ENCODE assay signal across 8 cellular contexts in the genomic region with DNA sequence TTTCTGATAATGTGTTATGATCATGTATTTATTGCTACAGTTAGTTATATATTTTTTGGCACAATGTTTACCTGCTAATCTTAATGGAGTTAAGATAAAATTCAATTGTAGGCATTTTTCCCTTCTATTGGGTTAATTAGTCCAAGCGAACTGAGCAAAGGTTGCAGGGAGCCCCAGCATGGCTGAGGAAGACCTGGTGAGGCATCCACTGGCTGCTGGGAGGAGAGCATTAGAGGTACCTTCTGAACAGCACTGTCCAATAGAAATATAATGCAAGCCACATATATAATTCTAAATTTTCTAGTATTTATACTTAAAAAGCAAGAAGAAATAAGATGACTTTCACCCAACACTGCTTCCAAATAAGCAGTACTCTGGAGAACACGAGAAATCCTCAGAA. TPM values are rescaled to one million over a fixed set of nuclear protein-coding genes. Genes with fewer than 3 reads are reported as not detected.
DNase-seq lines count a peak whose midpoint lies in the region; ATAC-seq, FAIRE-seq and TF ChIP-seq lines count a peak whose summit lies in the region.

No MANE protein-coding gene starts in this region.

- peak overlapping the region; percentile 80 for H3K9ac ChIP-seq in HepG2 (ENCODE audit: insufficient read depth, low read depth, low read length)

- H3K4me1 Mint-ChIP-seq in activated naive CD8-positive, alpha-beta T cell treated with anti-CD3 and anti-CD28 coated beads for 36 hours, result peaks cover 17% of the 10 kb centered on the region

- peak overlapping the region; percentile 88 for H3K4me2 ChIP-seq in HepG2 (ENCODE audit: low read depth, low read length)

- no peaks in the 10 kb centered on the region for H4K20me1 ChIP-seq in HepG2 (ENCODE audit: insufficient read depth, low read length)

- in situ Hi-C loops in HepG2 (cut with HindIII; ENCODE audit: extremely low pct_ligation_motif_present, low pct_unique_long_range_greater_than_20kb), result loop anchor here (25.0 kb wide), 1 partner anchor 615 kb away; no protein-coding TSS in a partner anchor

- H3K9me3 Mint-ChIP-seq in activated naive CD8-positive, alpha-beta T cell treated with anti-CD3 and anti-CD28 coated beads for 36 hours, result no peaks in the 10 kb centered on the region

- DNase-seq in AG04449 (ENCODE audit: low read depth, low spot score) (no peak), H7 (no peak), HepG2 (ENCODE audit: low spot score) (no peak), uterus (no peak)
- DNase-seq in activated naive CD8-positive, alpha-beta T cell treated with anti-CD3 and anti-CD28 coated beads for 36 hours, result no peak
- DNase-seq in activated effector memory CD4-positive, alpha-beta T cell treated with Interleukin-2 at 50 U/mL for 16 hours, result no peak

- no peak for FAIRE-seq in HepG2 (lab: Jason Lieb, UNC)

- H3K36me3 ChIP-seq in H7 (replicated peaks; ENCODE audit: control insufficient read depth, insufficient read depth, low read length), result no peaks in the 10 kb centered on the region
- no peaks in the 10 kb centered on the region; a peak in 1 of 5 replicates for H3K36me3 ChIP-seq in HepG2 (replicated peaks in 1 of 2; ENCODE audit: control insufficient read depth in 1 of 2, insufficient read depth in 2 of 2, low read length in 2 of 2)
- H3K36me3 ChIP-seq in uterus, result no peaks in the 10 kb centered on the region

- 8% methylated on average over 2 of the region's 2 CpGs for whole genome bisulfite sequencing in HepG2 (ENCODE audit: low lambda C conversion rate)

- no peak for TF ChIP-seq CTCF in AG04449 (IDR thresholded peaks at IDR 0.05; ENCODE audit: insufficient read depth, low read length, missing control alignments)
- TF ChIP-seq CTCF in HepG2 (CRISPR knock-in tag; IDR thresholded peaks at IDR 0.05), result no peak
- TF ChIP-seq CTCF in uterus (IDR thresholded peaks at IDR 0.05), result no peak

- peaks cover 9% of the 10 kb centered on the region for H3K36me3 Mint-ChIP-seq in activated naive CD8-positive, alpha-beta T cell treated with anti-CD3 and anti-CD28 coated beads for 36 hours

- peak overlapping the region; percentile 79 for H2AFZ ChIP-seq in HepG2 (ENCODE audit: low read length)

- TF ChIP-seq EP300 in HepG2 (IDR thresholded peaks at IDR 0.05; ENCODE audit: low read depth in 2 of 2, low read length in 2 of 2) (no peak), HepG2 (CRISPR knock-in tag; IDR thresholded peaks at IDR 0.05; ENCODE audit: borderline replicate concordance) (no peak)

- peaks cover 14% of the 10 kb centered on the region for H3K27me3 Mint-ChIP-seq in activated naive CD8-positive, alpha-beta T cell treated with anti-CD3 and anti-CD28 coated beads for 36 hours

- peak overlapping the region; percentile 87 for H3K27ac Mint-ChIP-seq in activated naive CD8-positive, alpha-beta T cell treated with anti-CD3 and anti-CD28 coated beads for 36 hours

- H3K27ac ChIP-seq in HepG2 (ENCODE audit: extremely low read length, insufficient read depth, low read length) (peak overlapping the region; percentile 77), uterus (peak overlapping the region; percentile 79 to 85)

- CTCF ChIA-PET in AG04449 (lab: Yijun Ruan, JAX) (interaction anchor here (1.0 to 1.5 kb wide), 4 partner anchors 10 to 57 kb away, joined by 3 to 6 read pairs (median 3); partner anchors contain the start of gene TMEM126B), HepG2 (lab: Yijun Ruan, JAX; ENCODE audit: low intra/inter-chr PET ratio, low total read pairs) (no interaction called here)

- POLR2A ChIA-PET in AG04449 (lab: Yijun Ruan, JAX) (interaction anchor here (0.7 to 1.8 kb wide), 2 partner anchors 13 to 19 kb away, joined by 3 to 14 read pairs; partner anchors contain the start of genes DLG2 and TMEM126B), HepG2 (lab: Yijun Ruan, JAX) (interaction anchor here (0.7 to 5.7 kb wide), 8 partner anchors 10 to 655 kb away, joined by 3 to 112 read pairs (median 4); partner anchors contain the start of genes CREBZF, DLG2, HIKESHI and PICALM)

- H3K27me3 ChIP-seq in H7 (ENCODE audit: control insufficient read depth, insufficient read depth, low read length) (no peaks in the 10 kb centered on the region), HepG2 (ENCODE audit: control insufficient read depth in 1 of 2, insufficient read depth in 2 of 2, low read length in 2 of 2) (no peaks in the 10 kb centered on the region; a peak in 1 of 5 replicates), uterus (no peaks in the 10 kb centered on the region)

- no TSS peak for BruUV-seq in HepG2 (replicated peaks; lab: Mats Ljungman, UMichigan)

- H3K9me3 ChIP-seq in HepG2 (ENCODE audit: low read length), result no peaks in the 10 kb centered on the region
- no peaks in the 10 kb centered on the region for H3K9me3 ChIP-seq in uterus

- intact Hi-C loops in HepG2 (cut with micrococcal nuclease; ENCODE audit: unreplicated experiment), result loop anchor here (1.0 kb wide), 1 partner anchor 19 kb away; the partner anchor contains the start of gene TMEM126B
- intact Hi-C loops in uterus (cut with DNase I; ENCODE audit: low total_unique reads), result no loop called here

- peaks cover 18% of the 10 kb centered on the region for H3K4me1 ChIP-seq in HepG2 (ENCODE audit: insufficient read depth, low read length)
- H3K4me1 ChIP-seq in uterus, result peaks cover 0 to 3% of the 10 kb centered on the region in 2 donors

- H3K4me3 Mint-ChIP-seq in activated naive CD8-positive, alpha-beta T cell treated with anti-CD3 and anti-CD28 coated beads for 36 hours, result peak overlapping the region; percentile 90

- no peak for TF ChIP-seq RAD21 in HepG2 (CRISPR knock-in tag; IDR thresholded peaks at IDR 0.05)

- ATAC-seq in HepG2 (peak; percentile 26), HG03139 (IDR thresholded peaks at IDR 0.05; ENCODE audit: unreplicated experiment) (no peak), GM19397 (IDR thresholded peaks at IDR 0.05; ENCODE audit: unreplicated experiment) (no peak)

- peaks cover 17% of the 10 kb centered on the region for H3K79me2 ChIP-seq in HepG2 (ENCODE audit: insufficient read depth, low read length)

- TF ChIP-seq POLR2A in HepG2 (IDR thresholded peaks at IDR 0.05; ENCODE audit: insufficient read depth in 1 of 2, low read depth in 2 of 2, low read length in 2 of 2) (no peak), uterus (IDR thresholded peaks at IDR 0.05) (no peak)

- H3K4me3 ChIP-seq in AG04449 (ENCODE audit: low read depth, low read length) (peak overlapping the region; percentile 76), H7 (ENCODE audit: insufficient read depth, low read depth, low read length) (peak overlapping the region; percentile 71), HepG2 (replicated peaks in 1 of 3; ENCODE audit: insufficient read depth in 1 of 3, low read depth in 2 of 3, low read length in 3 of 3) (peak overlapping the region; percentile 81 to 83 (median 82)), uterus (peak overlapping the region; percentile 63 to 74)

RNA-seq across cellular contexts. Expression of gene TMEM126A, which starts 0.7 kb away (rescaled TPM):
- 28.0 and 31.6 TPM in 2 replicates for total RNA-seq in H7 (2014; rRNA removed; shearing (Covaris generic))
- 10 to 100 TPM; 53.7 to 55.9 TPM for total RNA-seq in activated naive CD8-positive, alpha-beta T cell treated with anti-CD3 and anti-CD28 coated beads for 36 hours
- total RNA-seq in HepG2 (2016; rRNA removed; fragmentation: Illumina TruSeq; extraction: Trizol) (66.9 and 68.7 TPM in 2 replicates), uterus (10 to 100 TPM in 3 of 4 donors, 1 to 10 TPM in 1; 7.9 to 16.3 (median 12.5) TPM)
- 70.9 and 83.3 TPM in 2 replicates for total RNA-seq in HepG2 (2016; cell fraction: cytosol; rRNA removed; fragmentation: Illumina TruSeq; extraction: Trizol; ENCODE audit: low read depth)
- 67.5 and 67.8 TPM in 2 replicates for total RNA-seq in HepG2 (2016; cell fraction: insoluble cytoplasmic fraction; rRNA removed; fragmentation: Illumina TruSeq; extraction: Trizol)
- 63.9 and 68.2 TPM in 2 replicates for total RNA-seq in HepG2 (2016; cell fraction: membrane; rRNA removed; fragmentation: Illumina TruSeq; extraction: Trizol)
- total RNA-seq in HepG2 (2016; cell fraction: nucleus; rRNA removed; fragmentation: Illumina TruSeq; extraction: Trizol), result 33.4 and 36.6 TPM in 2 replicates
- polyA plus RNA-seq in HepG2 (2011; rRNA removed), result 33.8 and 59.5 TPM in 2 replicates
- polyA plus RNA-seq in HepG2 (2011; cell fraction: cytosol; rRNA removed), result 21.4 and 31.6 TPM in 2 replicates
- 6.2 and 6.7 TPM in 2 replicates for polyA plus RNA-seq in HepG2 (2011; cell fraction: nucleus; rRNA removed)
- polyA plus RNA-seq in HepG2 (2012), result 29.2 and 35.7 TPM in 2 replicates
- polyA plus RNA-seq in HepG2 (2016; cell fraction: cytosol; fragmentation: Illumina TruSeq; extraction: Trizol; ENCODE audit: low read depth), result 69.5 and 78.7 TPM in 2 replicates
- 48.7 and 55.1 TPM in 2 replicates for polyA plus RNA-seq in HepG2 (2016; cell fraction: insoluble cytoplasmic fraction; fragmentation: Illumina TruSeq; extraction: Trizol; ENCODE audit: low read depth)
- 51.3 and 53.8 TPM in 2 replicates for polyA plus RNA-seq in HepG2 (2016; cell fraction: membrane; fragmentation: Illumina TruSeq; extraction: Trizol; ENCODE audit: low read depth)
- polyA plus RNA-seq in HepG2 (2016; cell fraction: nucleus; fragmentation: Illumina TruSeq; extraction: Trizol; ENCODE audit: insufficient read depth, low read depth), result 45.8 and 47.6 TPM in 2 replicates
- polyA minus RNA-seq in HepG2 (2011; rRNA and poly(A)+ RNA removed; ENCODE audit: low replicate concordance), result 9.7 and 17.8 TPM in 2 replicates
- polyA minus RNA-seq in HepG2 (2011; cell fraction: cytosol; rRNA and poly(A)+ RNA removed), result 3.4 and 4.2 TPM in 2 replicates
- 6.8 and 10.1 TPM in 2 replicates for polyA minus RNA-seq in HepG2 (2011; cell fraction: nucleus; rRNA and poly(A)+ RNA removed)

RNA-seq across cellular contexts. Expression of gene CREBZF, which starts 17.9 kb away (rescaled TPM):
- total RNA-seq in H7 (2014; rRNA removed; shearing (Covaris generic)), result 34.7 and 48.8 TPM in 2 replicates
- total RNA-seq in activated naive CD8-positive, alpha-beta T cell treated with anti-CD3 and anti-CD28 coated beads for 36 hours, result 10 to 100 TPM; 38.1 to 38.4 TPM
- 17.2 and 43.1 TPM in 2 replicates for total RNA-seq in HepG2 (2016; rRNA removed; fragmentation: Illumina TruSeq; extraction: Trizol)
- 3.9 and 5.1 TPM in 2 replicates for total RNA-seq in HepG2 (2016; cell fraction: cytosol; rRNA removed; fragmentation: Illumina TruSeq; extraction: Trizol; ENCODE audit: low read depth)
- 17.1 and 41.7 TPM in 2 replicates for total RNA-seq in HepG2 (2016; cell fraction: insoluble cytoplasmic fraction; rRNA removed; fragmentation: Illumina TruSeq; extraction: Trizol)
- 8.8 and 10.3 TPM in 2 replicates for total RNA-seq in HepG2 (2016; cell fraction: membrane; rRNA removed; fragmentation: Illumina TruSeq; extraction: Trizol)
- total RNA-seq in HepG2 (2016; cell fraction: nucleus; rRNA removed; fragmentation: Illumina TruSeq; extraction: Trizol), result 113 and 114 TPM in 2 replicates
- polyA plus RNA-seq in HepG2 (2011; rRNA removed), result 30.6 and 31.1 TPM in 2 replicates
- polyA plus RNA-seq in HepG2 (2011; cell fraction: cytosol; rRNA removed), result 9.3 and 10.4 TPM in 2 replicates
- 173 and 179 TPM in 2 replicates for polyA plus RNA-seq in HepG2 (2011; cell fraction: nucleus; rRNA removed)
- 30.0 and 33.9 TPM in 2 replicates for polyA plus RNA-seq in HepG2 (2012)
- polyA plus RNA-seq in HepG2 (2016; cell fraction: cytosol; fragmentation: Illumina TruSeq; extraction: Trizol; ENCODE audit: low read depth), result 1.7 and 3.1 TPM in 2 replicates
- polyA plus RNA-seq in HepG2 (2016; cell fraction: insoluble cytoplasmic fraction; fragmentation: Illumina TruSeq; extraction: Trizol; ENCODE audit: low read depth), result 17.0 and 19.9 TPM in 2 replicates
- 4.9 and 6.4 TPM in 2 replicates for polyA plus RNA-seq in HepG2 (2016; cell fraction: membrane; fragmentation: Illumina TruSeq; extraction: Trizol; ENCODE audit: low read depth)
- 164 and 170 TPM in 2 replicates for polyA plus RNA-seq in HepG2 (2016; cell fraction: nucleus; fragmentation: Illumina TruSeq; extraction: Trizol; ENCODE audit: insufficient read depth, low read depth)
- polyA minus RNA-seq in HepG2 (2011; rRNA and poly(A)+ RNA removed; ENCODE audit: low replicate concordance), result 15.7 and 25.6 TPM in 2 replicates
- 8.6 and 12.7 TPM in 2 replicates for polyA minus RNA-seq in HepG2 (2011; cell fraction: cytosol; rRNA and poly(A)+ RNA removed)
- 144 and 161 TPM in 2 replicates for polyA minus RNA-seq in HepG2 (2011; cell fraction: nucleus; rRNA and poly(A)+ RNA removed)
- total RNA-seq in uterus, result 100 to 1,000 TPM in 2 of 4 donors, 10 to 100 TPM in 2; 77.7 to 133 (median 99.9) TPM

RNA-seq across cellular contexts. Expression of gene TMEM126B, which starts 18.7 kb away (rescaled TPM):
- total RNA-seq in H7 (2014; rRNA removed; shearing (Covaris generic)), result 61.3 and 64.2 TPM in 2 replicates
- 10 to 100 TPM; 67.2 to 68.5 TPM for total RNA-seq in activated naive CD8-positive, alpha-beta T cell treated with anti-CD3 and anti-CD28 coated beads for 36 hours
- total RNA-seq in HepG2 (2016; rRNA removed; fragmentation: Illumina TruSeq; extraction: Trizol) (54.8 and 81.8 TPM in 2 replicates), uterus (100 to 1,000 TPM in 1 of 4 donors, 10 to 100 TPM in 3; 36.5 to 119 (median 57.9) TPM)
- total RNA-seq in HepG2 (2016; cell fraction: cytosol; rRNA removed; fragmentation: Illumina TruSeq; extraction: Trizol; ENCODE audit: low read depth), result 21.5 and 24.8 TPM in 2 replicates
- 56.1 and 83.6 TPM in 2 replicates for total RNA-seq in HepG2 (2016; cell fraction: insoluble cytoplasmic fraction; rRNA removed; fragmentation: Illumina TruSeq; extraction: Trizol)
- total RNA-seq in HepG2 (2016; cell fraction: membrane; rRNA removed; fragmentation: Illumina TruSeq; extraction: Trizol), result 45.7 and 58.4 TPM in 2 replicates
- total RNA-seq in HepG2 (2016; cell fraction: nucleus; rRNA removed; fragmentation: Illumina TruSeq; extraction: Trizol), result 31.7 and 35.5 TPM in 2 replicates
- polyA plus RNA-seq in HepG2 (2011; rRNA removed), result 26.2 and 33.6 TPM in 2 replicates
- 14.0 and 25.9 TPM in 2 replicates for polyA plus RNA-seq in HepG2 (2011; cell fraction: cytosol; rRNA removed)
- 18.3 and 25.6 TPM in 2 replicates for polyA plus RNA-seq in HepG2 (2011; cell fraction: nucleus; rRNA removed)
- polyA plus RNA-seq in HepG2 (2012), result 35.0 and 42.8 TPM in 2 replicates
- 29.0 and 34.2 TPM in 2 replicates for polyA plus RNA-seq in HepG2 (2016; cell fraction: cytosol; fragmentation: Illumina TruSeq; extraction: Trizol; ENCODE audit: low read depth)
- polyA plus RNA-seq in HepG2 (2016; cell fraction: insoluble cytoplasmic fraction; fragmentation: Illumina TruSeq; extraction: Trizol; ENCODE audit: low read depth), result 85.8 and 101 TPM in 2 replicates
- 52.1 and 54.7 TPM in 2 replicates for polyA plus RNA-seq in HepG2 (2016; cell fraction: membrane; fragmentation: Illumina TruSeq; extraction: Trizol; ENCODE audit: low read depth)
- polyA plus RNA-seq in HepG2 (2016; cell fraction: nucleus; fragmentation: Illumina TruSeq; extraction: Trizol; ENCODE audit: insufficient read depth, low read depth), result 54.1 and 62.9 TPM in 2 replicates
- polyA minus RNA-seq in HepG2 (2011; rRNA and poly(A)+ RNA removed; ENCODE audit: low replicate concordance), result 4.8 and 14.2 TPM in 2 replicates
- 7.8 and 8.5 TPM in 2 replicates for polyA minus RNA-seq in HepG2 (2011; cell fraction: cytosol; rRNA and poly(A)+ RNA removed)
- 17.3 and 18.0 TPM in 2 replicates for polyA minus RNA-seq in HepG2 (2011; cell fraction: nucleus; rRNA and poly(A)+ RNA removed)

RNA-seq across cellular contexts. Expression of gene DLG2, which starts 19.9 kb away (rescaled TPM):
- total RNA-seq in H7 (2014; rRNA removed; shearing (Covaris generic)), result 1.8 and 3.3 TPM in 2 replicates
- total RNA-seq in activated naive CD8-positive, alpha-beta T cell treated with anti-CD3 and anti-CD28 coated beads for 36 hours, result 1 to 10 TPM; 1.7 to 1.9 TPM
- total RNA-seq in HepG2 (2016; rRNA removed; fragmentation: Illumina TruSeq; extraction: Trizol) (1.0 and 1.1 TPM in 2 replicates), uterus (10 to 100 TPM in 3 of 4 donors, 1 to 10 TPM in 1; 2.9 to 30.2 (median 22.6) TPM)
- total RNA-seq in HepG2 (2016; cell fraction: cytosol; rRNA removed; fragmentation: Illumina TruSeq; extraction: Trizol; ENCODE audit: low read depth), result 0.26 and 0.30 TPM in 2 replicates
- total RNA-seq in HepG2 (2016; cell fraction: insoluble cytoplasmic fraction; rRNA removed; fragmentation: Illumina TruSeq; extraction: Trizol), result 0.73 and 0.87 TPM in 2 replicates
- 0.48 and 1.1 TPM in 2 replicates for total RNA-seq in HepG2 (2016; cell fraction: membrane; rRNA removed; fragmentation: Illumina TruSeq; extraction: Trizol)
- 1.8 and 2.9 TPM in 2 replicates for total RNA-seq in HepG2 (2016; cell fraction: nucleus; rRNA removed; fragmentation: Illumina TruSeq; extraction: Trizol)
- polyA plus RNA-seq in HepG2 (2011; rRNA removed), result 0.34 and 0.46 TPM in 2 replicates
- polyA plus RNA-seq in HepG2 (2011; cell fraction: cytosol; rRNA removed), result 0.11 and 0.23 TPM in 2 replicates
- polyA plus RNA-seq in HepG2 (2011; cell fraction: nucleus; rRNA removed), result 0.90 and 0.92 TPM in 2 replicates
- 0.75 and 1.2 TPM in 2 replicates for polyA plus RNA-seq in HepG2 (2012)
- polyA plus RNA-seq in HepG2 (2016; cell fraction: cytosol; fragmentation: Illumina TruSeq; extraction: Trizol; ENCODE audit: low read depth), result 0.08 TPM in 1 of 2 replicates, not detected in the other
- 0.52 and 0.61 TPM in 2 replicates for polyA plus RNA-seq in HepG2 (2016; cell fraction: insoluble cytoplasmic fraction; fragmentation: Illumina TruSeq; extraction: Trizol; ENCODE audit: low read depth)
- polyA plus RNA-seq in HepG2 (2016; cell fraction: membrane; fragmentation: Illumina TruSeq; extraction: Trizol; ENCODE audit: low read depth), result 0.21 and 0.35 TPM in 2 replicates
- 0.83 and 1.5 TPM in 2 replicates for polyA plus RNA-seq in HepG2 (2016; cell fraction: nucleus; fragmentation: Illumina TruSeq; extraction: Trizol; ENCODE audit: insufficient read depth, low read depth)
- 2.3 and 11.1 TPM in 2 replicates for polyA minus RNA-seq in HepG2 (2011; rRNA and poly(A)+ RNA removed; ENCODE audit: low replicate concordance)
- polyA minus RNA-seq in HepG2 (2011; cell fraction: cytosol; rRNA and poly(A)+ RNA removed), result 0.59 and 0.97 TPM in 2 replicates
- polyA minus RNA-seq in HepG2 (2011; cell fraction: nucleus; rRNA and poly(A)+ RNA removed), result 9.3 and 12.7 TPM in 2 replicates

RNA-seq across cellular contexts. Expression of gene CCDC89, which starts 38.9 kb away (rescaled TPM):
- not detected in 2 replicates for total RNA-seq in H7 (2014; rRNA removed; shearing (Covaris generic))
- not detected for total RNA-seq in activated naive CD8-positive, alpha-beta T cell treated with anti-CD3 and anti-CD28 coated beads for 36 hours
- total RNA-seq in HepG2 (2016; rRNA removed; fragmentation: Illumina TruSeq; extraction: Trizol) (0.38 and 0.60 TPM in 2 replicates), uterus (10 to 100 TPM in 1 of 4 donors, 1 to 10 TPM in 1, under 1 TPM in 1, not detected in 1; 0.77 to 14.0 (median 4.4) TPM)
- total RNA-seq in HepG2 (2016; cell fraction: cytosol; rRNA removed; fragmentation: Illumina TruSeq; extraction: Trizol; ENCODE audit: low read depth), result not detected in 2 replicates
- total RNA-seq in HepG2 (2016; cell fraction: insoluble cytoplasmic fraction; rRNA removed; fragmentation: Illumina TruSeq; extraction: Trizol), result 0.30 and 0.39 TPM in 2 replicates
- total RNA-seq in HepG2 (2016; cell fraction: membrane; rRNA removed; fragmentation: Illumina TruSeq; extraction: Trizol), result not detected in 2 replicates
- 0.28 TPM in 1 of 2 replicates, not detected in the other for total RNA-seq in HepG2 (2016; cell fraction: nucleus; rRNA removed; fragmentation: Illumina TruSeq; extraction: Trizol)
- polyA plus RNA-seq in HepG2 (2011; rRNA removed), result 0.13 TPM in 1 of 2 replicates, not detected in the other
- polyA plus RNA-seq in HepG2 (2011; cell fraction: cytosol; rRNA removed), result 0.03 and 0.04 TPM in 2 replicates
- polyA plus RNA-seq in HepG2 (2011; cell fraction: nucleus; rRNA removed), result not detected in 2 replicates
- polyA plus RNA-seq in HepG2 (2012), result not detected in 2 replicates
- not detected in 2 replicates for polyA plus RNA-seq in HepG2 (2016; cell fraction: cytosol; fragmentation: Illumina TruSeq; extraction: Trizol; ENCODE audit: low read depth)
- 0.22 and 0.46 TPM in 2 replicates for polyA plus RNA-seq in HepG2 (2016; cell fraction: insoluble cytoplasmic fraction; fragmentation: Illumina TruSeq; extraction: Trizol; ENCODE audit: low read depth)
- not detected in 2 replicates for polyA plus RNA-seq in HepG2 (2016; cell fraction: membrane; fragmentation: Illumina TruSeq; extraction: Trizol; ENCODE audit: low read depth)
- not detected in 2 replicates for polyA plus RNA-seq in HepG2 (2016; cell fraction: nucleus; fragmentation: Illumina TruSeq; extraction: Trizol; ENCODE audit: insufficient read depth, low read depth)
- polyA minus RNA-seq in HepG2 (2011; rRNA and poly(A)+ RNA removed; ENCODE audit: low replicate concordance), result not detected in 2 replicates
- polyA minus RNA-seq in HepG2 (2011; cell fraction: cytosol; rRNA and poly(A)+ RNA removed), result not detected in 2 replicates
- not detected in 2 replicates for polyA minus RNA-seq in HepG2 (2011; cell fraction: nucleus; rRNA and poly(A)+ RNA removed)
